ENCODE assay signal across 9 cellular contexts in the genomic region with DNA sequence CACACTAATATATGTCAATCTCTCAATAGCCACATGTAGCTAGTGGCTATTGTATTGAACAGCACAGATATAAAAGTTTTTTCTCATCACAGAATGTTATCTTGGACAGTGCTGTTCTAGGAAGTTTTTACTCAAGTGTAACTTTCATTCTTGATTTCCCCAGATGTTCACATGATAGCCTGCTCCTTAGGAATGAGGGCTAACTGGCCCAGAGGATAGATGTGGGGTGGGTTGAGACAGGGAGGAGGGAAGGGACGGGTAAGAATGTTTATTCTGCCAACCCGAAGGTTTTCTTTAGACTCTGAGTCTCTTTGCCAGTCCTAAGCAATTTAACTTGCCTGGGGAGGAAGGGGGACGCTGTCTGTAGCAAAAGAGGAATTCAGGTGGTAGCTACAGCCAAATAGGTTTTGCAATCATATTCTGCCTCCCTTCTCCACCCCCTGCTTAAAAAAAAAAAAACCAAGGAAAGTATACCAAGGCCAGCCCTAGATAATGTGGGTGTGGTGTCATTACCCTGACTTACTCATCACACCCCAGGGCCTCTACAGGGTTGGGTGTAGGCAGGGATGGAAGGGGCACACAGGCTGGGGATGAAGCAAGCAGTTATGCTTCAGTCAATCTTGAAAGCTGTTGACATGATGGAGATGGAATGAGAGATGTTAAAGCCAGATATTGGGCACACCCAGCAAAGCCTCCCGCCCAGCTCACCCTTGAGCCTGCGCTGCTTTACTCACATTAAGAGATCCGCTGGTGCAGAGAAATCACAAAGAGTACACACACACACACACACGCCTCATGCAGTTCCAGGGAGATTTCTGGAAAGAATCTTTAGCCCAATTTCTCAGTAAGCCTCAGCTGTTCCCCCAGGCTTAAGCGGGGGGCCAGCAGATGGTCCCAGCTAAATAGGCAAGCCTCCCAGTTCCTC. TPM values are rescaled to one million over a fixed set of nuclear protein-coding genes. Genes with fewer than 3 reads are reported as not detected.
A peak's percentile ranks its signal among the peaks of the same experiment; 100 is the strongest.
DNase-seq lines count a peak whose midpoint lies in the region; ATAC-seq, FAIRE-seq and TF ChIP-seq lines count a peak whose summit lies in the region.
"Had no signal": no experiment of that assay in that cellular context is flagged by ENCODE, and none has a peak within 500 bp of the region (broad histone marks: within the 10 kb centered on the region; RNA-seq: fewer than 3 reads in every experiment).

No MANE protein-coding gene starts in this region.

- no peak overlapping the region for H3K4me2 ChIP-seq in H1 (ENCODE audit: insufficient read depth in 1 of 2, low read depth in 2 of 2, low read length in 2 of 2)
- peak overlapping the region; percentile 4 for H3K4me2 ChIP-seq in neural progenitor cell

- H3K79me2 ChIP-seq in H1 (ENCODE audit: control insufficient read depth in 1 of 2, insufficient read depth in 2 of 2, low read length in 2 of 2) (no peaks in the 10 kb centered on the region), neural progenitor cell (ENCODE audit: low read depth) (no peaks in the 10 kb centered on the region)

- no peak for TF ChIP-seq EP300 in H1 (IDR thresholded peaks at IDR 0.05; ENCODE audit: borderline replicate concordance in 1 of 2, low read depth in 2 of 2, low read length in 2 of 2)

- H2AFZ ChIP-seq in H1 (ENCODE audit: low read length), result no peak overlapping the region
- no peak overlapping the region for H2AFZ ChIP-seq in neural progenitor cell (replicated peaks)

- no peak overlapping the region for H3K56ac ChIP-seq in H1 (replicated peaks; ENCODE audit: insufficient read length, low read depth, low read length)

- no peak for TF ChIP-seq RAD21 in H1 (IDR thresholded peaks at IDR 0.05 in 1 of 2, conservative IDR thresholded peaks at IDR 0.05 in 1 of 2; ENCODE audit: low read depth in 2 of 2, low read length in 2 of 2)

- no peak overlapping the region for H3K4me3 ChIP-seq in H1 (ENCODE audit: extremely low read depth in 1 of 4, insufficient read depth in 2 of 4, low read depth in 3 of 4, low read length in 4 of 4)
- H3K4me3 ChIP-seq in neural progenitor cell, result no peak overlapping the region

- H3K9me3 ChIP-seq in H1 (ENCODE audit: insufficient read depth in 2 of 2, low read depth in 1 of 2, low read length in 1 of 2) (no peaks in the 10 kb centered on the region), neural progenitor cell (ENCODE audit: low read depth) (no peaks in the 10 kb centered on the region)

- H3K27me3 Mint-ChIP-seq in neural progenitor cell (ENCODE audit: insufficient read depth, low read depth), result peaks cover 2% of the 10 kb centered on the region

- H2BK12ac ChIP-seq in H1 (ENCODE audit: low read depth, low read length), result 0 out of 2 replicates have a peak overlapping the region, but pooled peaks have one; percentile 68

- H3K18ac ChIP-seq in H1 (ENCODE audit: extremely low read depth, low read length), result no peak overlapping the region

- CTCF ChIA-PET in H1 (lab: Charles Lee; ENCODE audit: partially characterized antibody), result interaction anchor here (0.9 to 3.6 kb wide), 9 partner anchors 14 to 160 kb away, joined by 3 to 9 read pairs (median 3); partner anchors contain the start of gene PLXNA2

- H3K23me2 ChIP-seq in H1 (ENCODE audit: low read depth, low read length), result no peaks in the 10 kb centered on the region

- no peak overlapping the region for H2BK20ac ChIP-seq in H1 (ENCODE audit: low read length)

- H3K4me1 ChIP-seq in H1 (replicated peaks in 1 of 4; ENCODE audit: control insufficient read depth in 3 of 4, insufficient read depth in 4 of 4, low read length in 3 of 4), result peaks cover 0 to 4% (median 2%) of the 10 kb centered on the region in 4 experiments; a peak in 5 of 7 replicates
- H3K4me1 ChIP-seq in neural progenitor cell, result peaks cover 61% of the 10 kb centered on the region

- no peak overlapping the region for H2BK120ac ChIP-seq in H1 (replicated peaks; ENCODE audit: low read depth, low read length)

- no peak overlapping the region for H3K14ac ChIP-seq in H1 (ENCODE audit: insufficient read length)

- peaks cover 12% of the 10 kb centered on the region for H3F3A ChIP-seq in neural progenitor cell (ENCODE audit: low read depth)

- no peak overlapping the region for H3K4ac ChIP-seq in H1 (replicated peaks; ENCODE audit: insufficient read length, low read depth, low read length)

- no peak overlapping the region for H2BK5ac ChIP-seq in H1 (ENCODE audit: low read depth, low read length)

- H3K23ac ChIP-seq in H1 (ENCODE audit: insufficient read length), result no peak overlapping the region

- peak overlapping the region; percentile 75 for H3K27ac Mint-ChIP-seq in neural progenitor cell

- H3K36me3 ChIP-seq in H1 (ENCODE audit: control insufficient read depth in 2 of 4, insufficient read depth in 4 of 4, low read length in 3 of 4), result no peaks in the 10 kb centered on the region
- H3K36me3 ChIP-seq in neural progenitor cell, result no peaks in the 10 kb centered on the region

- POLR2A ChIA-PET in H1 (lab: Charles Lee; ENCODE audit: partially characterized antibody), result no interaction called here

- no peak overlapping the region for H4K5ac ChIP-seq in H1 (ENCODE audit: insufficient read length, low read depth, low read length)

- no peaks in the 10 kb centered on the region for H3K9me3 Mint-ChIP-seq in neural progenitor cell

- DNase-seq in DMS79 treated with DMSO at 0.1 percent for 48 hours (lab: John Stamatoyannopoulos, UW), result peak; percentile 57
- DNase-seq in NCI-H82 treated with DMSO at 0.1 percent for 48 hours (lab: John Stamatoyannopoulos, UW; ENCODE audit: unreplicated experiment), result peak; percentile 36
- DNase-seq in H1 (ENCODE audit: low read depth in 1 of 2, low spot score in 2 of 2), result no peak
- DNase-seq in neural progenitor cell (ENCODE audit: low spot score), result no peak
- no peak for DNase-seq in frontal cortex (ENCODE audit: low spot score in 2 of 2)
- DNase-seq in NK-92 (lab: John Stamatoyannopoulos, UW; ENCODE audit: unreplicated experiment), result no peak

- TF ChIP-seq CTCF in H1 (IDR thresholded peaks at IDR 0.05; ENCODE audit: control extremely low read depth in 1 of 3, insufficient read depth in 1 of 3, low read depth in 1 of 3, low read length in 3 of 3) (no peak), neural progenitor cell (IDR thresholded peaks at IDR 0.05) (no peak)

- WGBS in H1 (ENCODE audit: extremely low coverage in 1 of 2, insufficient coverage in 1 of 2, insufficient read length in 1 of 2, insufficient replicate concordance in 2 of 2, low coverage in 1 of 2, low lambda C conversion rate in 2 of 2, missing lambda C conversion rate in 1 of 2), 2 experiments, result 81% methylated on average over 8 of the region's 8 CpGs; no CpG with 5 or more reads in 1 of the 2 experiments

- no peak overlapping the region for H3K4me3 Mint-ChIP-seq in neural progenitor cell

- peaks cover 15% of the 10 kb centered on the region for H3K36me3 Mint-ChIP-seq in neural progenitor cell

- no peak for TF ChIP-seq POLR2A in H1 (IDR thresholded peaks at IDR 0.05; ENCODE audit: control extremely low read depth in 1 of 2, low read depth in 2 of 2, low read length in 2 of 2)

- H3K79me1 ChIP-seq in H1 (ENCODE audit: low read depth, low read length), result no peaks in the 10 kb centered on the region

- FAIRE-seq in H1 (lab: Jason Lieb, UNC) (no peak), frontal cortex (lab: Jason Lieb, UNC) (no peak)
- FAIRE-seq: GM18507 had no signal

- H3K4me1 Mint-ChIP-seq in neural progenitor cell, result peaks cover 68% of the 10 kb centered on the region

- H3K27me3 ChIP-seq in H1 (replicated peaks in 1 of 4; ENCODE audit: control insufficient read depth in 3 of 4, extremely low read depth in 1 of 4, insufficient read depth in 3 of 4, low read length in 3 of 4) (no peaks in the 10 kb centered on the region; a peak in 2 of 7 replicates), neural progenitor cell (no peaks in the 10 kb centered on the region)

- no peak overlapping the region for H2BK15ac ChIP-seq in H1 (ENCODE audit: low read length)

- ATAC-seq in GM18861 (IDR thresholded peaks at IDR 0.05; ENCODE audit: unreplicated experiment) (no peak), GM19455 (IDR thresholded peaks at IDR 0.05; ENCODE audit: unreplicated experiment) (no peak)

- H4K8ac ChIP-seq in H1 (ENCODE audit: extremely low read depth, insufficient read depth, low read length), result no peak overlapping the region

- H4K20me1 ChIP-seq in H1 (replicated peaks in 1 of 2; ENCODE audit: control insufficient read depth in 1 of 2, insufficient read depth in 2 of 2, low read length in 2 of 2), result no peaks in the 10 kb centered on the region
- no peaks in the 10 kb centered on the region for H4K20me1 ChIP-seq in neural progenitor cell (ENCODE audit: low read depth)

- no peak overlapping the region for H2AK5ac ChIP-seq in H1 (ENCODE audit: low read depth, low read length)

- H3K27ac ChIP-seq in H1 (ENCODE audit: low read depth, low read length) (no peak overlapping the region), neural progenitor cell (no peak overlapping the region)

- no peak overlapping the region for H3K9ac ChIP-seq in H1 (replicated peaks in 1 of 4; ENCODE audit: extremely low read depth in 1 of 4, low read depth in 3 of 4, low read length in 3 of 4)
- no peak overlapping the region for H3K9ac ChIP-seq in neural progenitor cell

- no peak overlapping the region for H4K91ac ChIP-seq in H1 (replicated peaks; ENCODE audit: insufficient read length, low read length)

TF ChIP-seq in H1, 55 proteins besides CTCF, POLR2A, EP300 and RAD21:
- TF ChIP-seq TAF1 (IDR thresholded peaks at IDR 0.05; ENCODE audit: low read depth, low read length) (no peak), SUZ12 (IDR thresholded peaks at IDR 0.05; ENCODE audit: low read length) (no peak), RFX5 (IDR thresholded peaks at IDR 0.05; ENCODE audit: borderline replicate concordance, low read depth, low read length) (no peak), SP4 (IDR thresholded peaks at IDR 0.05; ENCODE audit: low read length) (no peak), RNF2 (IDR thresholded peaks at IDR 0.05; ENCODE audit: borderline replicate concordance, low read depth, low read length, missing control alignments, poor library complexity, severe bottlenecking) (no peak), BRCA1 (IDR thresholded peaks at IDR 0.05; ENCODE audit: low read depth, low read length) (no peak), MAX (IDR thresholded peaks at IDR 0.05) (no peak)

RNA-seq across cellular contexts. Expression of gene PLXNA2, which starts 59.9 kb away (rescaled TPM):
- total RNA-seq in H1 (2021; fragmentation: NEBNext Ultra II Directional; extraction: Animal tissue kit (Norgen Biotek cat#: 25700)), result 1.5 and 2.0 TPM in 2 replicates
- 0.33 and 0.71 TPM in 2 replicates for polyA plus RNA-seq in H1 (2011; rRNA removed)
- polyA plus RNA-seq in H1 (2011; cell fraction: cytosol; rRNA removed), result 0.47 TPM
- 1.8 TPM for polyA plus RNA-seq in H1 (2011; cell fraction: nucleus; rRNA removed)
- 0.53 to 0.99 TPM (median 0.61 TPM) in 4 replicates for polyA plus RNA-seq in H1 (2012, experiment 1 of 2)
- polyA plus RNA-seq in H1 (2012, experiment 2 of 2), result 0.34 TPM
- 0.65 TPM for polyA plus RNA-seq in H1 (2013, experiment 1 of 2)
- 0.48 TPM for polyA plus RNA-seq in H1 (2013, experiment 2 of 2)
- polyA minus RNA-seq in H1 (2011; rRNA and poly(A)+ RNA removed), result 1.0 and 1.5 TPM in 2 replicates
- 0.44 TPM for polyA minus RNA-seq in H1 (2011; cell fraction: cytosol; rRNA and poly(A)+ RNA removed)
- 2.5 TPM for polyA minus RNA-seq in H1 (2011; cell fraction: nucleus; rRNA and poly(A)+ RNA removed)
- 1.7 and 2.3 TPM in 2 replicates for total RNA-seq in neural progenitor cell (ENCODE audit: low replicate concordance)
- total RNA-seq in frontal cortex, result 37.9 TPM

Comparison
In these comparisons a context has a peak if more than half of its experiments do, and no peak if none do; other contexts are left out.
1. DNase-seq: peak in DMS79 treated with DMSO at 0.1 percent for 48 hours (single experiment) and NCI-H82 treated with DMSO at 0.1 percent for 48 hours (single experiment); none in H1 (0 of 2), neural progenitor cell (single experiment), frontal cortex (0 of 2) and NK-92 (single experiment).
2. RNA of gene PLXNA2, which starts 59.9 kb away (total RNA-seq): 37.9 TPM in frontal cortex (single experiment); 1.7 to 2.3 TPM in neural progenitor cell and 1.5 to 2.0 TPM in H1; every median in the first group is over 10 times any median in the second.